ENCODE assay signal across 1 cellular context in genomic region chr16:79298476-79299153, GRCh38.
TF ChIP-seq lines count a peak whose summit lies in the region.

No MANE protein-coding gene starts in this region.

TF ChIP-seq in GM23338, 12 proteins besides CTCF, POLR2A, EP300 and RAD21:
- TF ChIP-seq ZNF462 (CRISPR knock-in tag; IDR thresholded peaks at IDR 0.05), result no peak
